22 cellular contexts compared by ENCODE assay signal in the genomic region with DNA sequence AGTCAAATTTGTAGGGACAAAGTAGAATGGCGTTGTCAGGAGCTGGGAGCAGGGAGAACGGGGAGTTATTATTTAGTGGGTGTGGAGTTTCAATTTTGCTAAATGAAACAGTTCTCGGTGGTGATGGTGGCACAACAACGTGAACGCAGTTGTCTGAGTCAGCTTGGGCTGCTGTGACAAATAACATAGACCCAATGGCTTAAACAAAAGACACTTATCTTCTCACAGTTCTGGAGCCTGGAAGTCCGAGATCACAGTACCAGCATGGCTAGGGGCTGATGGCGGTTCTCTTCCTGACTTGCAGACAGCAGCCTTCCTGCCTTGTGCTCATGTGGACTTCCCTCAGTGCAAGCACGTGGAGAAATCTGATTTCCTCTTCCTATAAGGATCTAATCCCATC.
DNase-seq lines count a peak whose midpoint lies in the region; ATAC-seq, FAIRE-seq and TF ChIP-seq lines count a peak whose summit lies in the region.
"Had no signal": no experiment of that assay in that cellular context is flagged by ENCODE, and none has a peak within 500 bp of the region (broad histone marks: within the 10 kb centered on the region; RNA-seq: fewer than 3 reads in every experiment).

No MANE protein-coding gene starts in this region.

- no TSS peak for BruUV-seq in IMR-90 (replicated peaks; lab: Mats Ljungman, UMichigan)

- no peak overlapping the region for H2AFZ ChIP-seq in IMR-90 (replicated peaks; ENCODE audit: low read length, poor library complexity)
- H2AFZ ChIP-seq in MM.1S (ENCODE audit: low read length): no peak overlapping the region

- no peak overlapping the region for H3K4ac ChIP-seq in IMR-90 (ENCODE audit: low read depth, low read length)

- DNase-seq in activated effector memory CD4-positive, alpha-beta T cell treated with anti-CD3 and anti-CD28 coated beads, Interleukin-2, amount 50 U/mL, for 16 hours: peak; percentile 62
- no peak for DNase-seq in activated effector memory CD4-positive, alpha-beta T cell treated with Interleukin-2 at 50 U/mL for 16 hours
- DNase-seq in IMR-90: no peak
- DNase-seq in activated T-helper 1 cell treated with anti-CD3 and anti-CD28 coated beads, Interleukin-12 subunit alpha, Interleukin-12 subunit beta, Interleukin-2, Interleukin-4 antibody, amounts not matched to agents 30 ng/mL and 10 ng/mL and 1 ng/mL, durations not matched to agents 14 hours and 24 hours and 36 hours (ENCODE audit: low spot score): no peak
- peak; percentile 43 to 44 for DNase-seq in stimulated activated CD4-positive, alpha-beta T cell treated with anti-CD3 and anti-CD28 coated beads, Interleukin-2, amount 100 ng/mL, for 24 hours
- DNase-seq in MM.1S: no peak
- no peak for DNase-seq in kidney
- no peak for DNase-seq in superior temporal gyrus (ENCODE audit: extremely low spot score)
- DNase-seq: CD4-positive, alpha-beta memory T cell; DMS153; foreskin keratinocyte; GDM1; Kasumi-1; mesenchymal stem cell; naive thymus-derived CD8-positive, alpha-beta T cell; NCI-H1092 treated with DMSO at 0.1 percent for 48 hours; NCI-H2081 treated with DMSO at 0.1 percent for 48 hours; SW 1271 had no signal

- intact Hi-C loops in IMR-90 (cut with micrococcal nuclease) (no loop called here), kidney (cut with DNase I) (no loop called here)
- intact Hi-C loops in activated T-helper 1 cell treated with anti-CD3 and anti-CD28 coated beads, Interleukin-12 subunit alpha, Interleukin-12 subunit beta, Interleukin-2, Interleukin-4 antibody, amounts not matched to agents 30 ng/mL and 10 ng/mL and 1 ng/mL, durations not matched to agents 14 hours and 24 hours and 36 hours (cut with micrococcal nuclease): loop anchor here (1.0 to 2.0 kb wide), 2 partner anchors 45 to 63 kb away; no protein-coding TSS in a partner anchor

- in situ Hi-C loops in IMR-90 (cut with MboI; ENCODE audit: low sequenced_read_pairs): no loop called here

- no peak overlapping the region for H3K9ac ChIP-seq in IMR-90 (ENCODE audit: low read depth, low read length)
- H3K9ac ChIP-seq in MM.1S (ENCODE audit: low read length): no peak overlapping the region
- no peak overlapping the region for H3K9ac ChIP-seq in kidney (ENCODE audit: low read length in 2 of 2)

- no peak overlapping the region for H2BK5ac ChIP-seq in IMR-90 (ENCODE audit: low read depth, low read length, poor library complexity, severe bottlenecking)

- no peak overlapping the region for H2AK5ac ChIP-seq in IMR-90 (ENCODE audit: low read depth, low read length)

- H3K9me1 ChIP-seq in IMR-90 (ENCODE audit: insufficient read depth, low read length): peaks cover 8% of the 10 kb centered on the region; the same call in 1 of the 2 replicates

- no peaks in the 10 kb centered on the region for H3K27me3 ChIP-seq in IMR-90 (ENCODE audit: control insufficient read depth, insufficient read depth, low read length)
- H3K27me3 ChIP-seq in MM.1S (replicated peaks; ENCODE audit: insufficient read depth, low read length): no peaks in the 10 kb centered on the region
- H3K27me3 ChIP-seq: foreskin keratinocyte, tibial nerve had no signal

- no peak overlapping the region for H4K8ac ChIP-seq in IMR-90 (ENCODE audit: low read depth in 2 of 2, low read length in 2 of 2)

- no peaks in the 10 kb centered on the region for H3K79me2 ChIP-seq in MM.1S (ENCODE audit: low read length)

- H2BK20ac ChIP-seq in IMR-90 (ENCODE audit: low read depth, low read length): no peak overlapping the region

- H3F3A ChIP-seq in MM.1S (ENCODE audit: insufficient read depth, low read length): no peaks in the 10 kb centered on the region

- no peak for TF ChIP-seq RAD21 in IMR-90 (IDR thresholded peaks at IDR 0.05; ENCODE audit: low read length)

- H3K9me3 Mint-ChIP-seq in activated T-helper 1 cell treated with anti-CD3 and anti-CD28 coated beads, Interleukin-12 subunit alpha, Interleukin-12 subunit beta, Interleukin-2, Interleukin-4 antibody, amounts not matched to agents 30 ng/mL and 10 ng/mL and 1 ng/mL, durations not matched to agents 14 hours and 24 hours and 36 hours: peaks cover 30% of the 10 kb centered on the region

- H3K4me3 ChIP-seq in IMR-90 (ENCODE audit: insufficient read depth, low read depth, low read length) (no peak overlapping the region), MM.1S (ENCODE audit: low read length) (no peak overlapping the region), kidney (ENCODE audit: low read length in 2 of 2) (no peak overlapping the region)
- H3K4me3 ChIP-seq: HAP-1, tibial nerve had no signal

- FAIRE-seq in kidney (lab: Jason Lieb, UNC): no peak
- FAIRE-seq: GM12892, HTR-8/SVneo had no signal

- H4K5ac ChIP-seq in IMR-90 (ENCODE audit: low read depth, low read length): no peak overlapping the region

- peaks cover 35% of the 10 kb centered on the region for H3K36me3 Mint-ChIP-seq in activated T-helper 1 cell treated with anti-CD3 and anti-CD28 coated beads, Interleukin-12 subunit alpha, Interleukin-12 subunit beta, Interleukin-2, Interleukin-4 antibody, amounts not matched to agents 30 ng/mL and 10 ng/mL and 1 ng/mL, durations not matched to agents 14 hours and 24 hours and 36 hours (ENCODE audit: low read depth)

- no peaks in the 10 kb centered on the region for H3K9me2 ChIP-seq in MM.1S (replicated peaks; ENCODE audit: insufficient read depth, low read length)

- H3K36me3 ChIP-seq in IMR-90 (ENCODE audit: control insufficient read depth, insufficient read depth, low read length): no peaks in the 10 kb centered on the region
- H3K36me3 ChIP-seq in MM.1S (replicated peaks; ENCODE audit: insufficient read depth, low read length): no peaks in the 10 kb centered on the region
- H3K36me3 ChIP-seq in kidney (ENCODE audit: control insufficient read depth in 1 of 2, insufficient read depth in 2 of 2, low read length in 2 of 2): no peaks in the 10 kb centered on the region
- H3K36me3 ChIP-seq: HAP-1 had no signal

- no peak for TF ChIP-seq CTCF in IMR-90 (conservative IDR thresholded peaks at IDR 0.05; ENCODE audit: low read depth, low read length)
- no peak for TF ChIP-seq CTCF in MM.1S (IDR thresholded peaks at IDR 0.05; ENCODE audit: low read length)
- TF ChIP-seq CTCF in kidney (IDR thresholded peaks at IDR 0.05; ENCODE audit: borderline replicate concordance, extremely low read depth, insufficient read depth): no peak

- H3K23ac ChIP-seq in IMR-90 (ENCODE audit: low read depth, low read length): no peak overlapping the region

- no peak overlapping the region for H3K18ac ChIP-seq in IMR-90 (ENCODE audit: low read depth, low read length)

- dilution Hi-C loops in IMR-90 (cut with HindIII; ENCODE audit: low sequenced_read_pairs, unreplicated experiment): no loop called here

- TF ChIP-seq POLR2A in IMR-90 (IDR thresholded peaks at IDR 0.05; ENCODE audit: low read depth, low read length): no peak

- no peak overlapping the region for H2AK9ac ChIP-seq in IMR-90 (replicated peaks; ENCODE audit: low read depth, low read length, poor library complexity)

- WGBS in IMR-90 (ENCODE audit: extremely low coverage in 2 of 2, insufficient read length in 1 of 2), 2 experiments: 100% methylated on average over 1 of the region's 8 CpGs; no CpG with 5 or more reads in 1 of the 2 experiments

- H2BK15ac ChIP-seq in IMR-90 (ENCODE audit: low read depth, low read length): 0 out of 3 replicates have a peak overlapping the region, but pooled peaks have one; percentile 21

- no peaks in the 10 kb centered on the region; a peak in 1 of 4 replicates for H3K79me1 ChIP-seq in IMR-90 (ENCODE audit: low read depth in 1 of 2, low read length in 2 of 2)

- H3K56ac ChIP-seq in IMR-90 (ENCODE audit: extremely low read depth, insufficient read depth, low read length): no peak overlapping the region

- H3K27me3 Mint-ChIP-seq in activated T-helper 1 cell treated with anti-CD3 and anti-CD28 coated beads, Interleukin-12 subunit alpha, Interleukin-12 subunit beta, Interleukin-2, Interleukin-4 antibody, amounts not matched to agents 30 ng/mL and 10 ng/mL and 1 ng/mL, durations not matched to agents 14 hours and 24 hours and 36 hours (ENCODE audit: insufficient read depth): no peaks in the 10 kb centered on the region
- H3K27me3 Mint-ChIP-seq: CD4-positive, alpha-beta memory T cell; naive thymus-derived CD8-positive, alpha-beta T cell had no signal

- H2BK120ac ChIP-seq in IMR-90 (ENCODE audit: low read depth, low read length): no peak overlapping the region

- peaks cover 47% of the 10 kb centered on the region for H3K4me1 Mint-ChIP-seq in activated T-helper 1 cell treated with anti-CD3 and anti-CD28 coated beads, Interleukin-12 subunit alpha, Interleukin-12 subunit beta, Interleukin-2, Interleukin-4 antibody, amounts not matched to agents 30 ng/mL and 10 ng/mL and 1 ng/mL, durations not matched to agents 14 hours and 24 hours and 36 hours (ENCODE audit: low read depth)

- CTCF ChIA-PET in IMR-90 (lab: Yijun Ruan, JAX): interaction anchor here (0.5 kb wide), 1 partner anchor 99 kb away, joined by 3 read pairs; no protein-coding TSS in a partner anchor

- POLR2A ChIA-PET in IMR-90 (lab: Charles Lee; ENCODE audit: unreplicated experiment): no interaction called here

- H3K14ac ChIP-seq in IMR-90 (replicated peaks; ENCODE audit: low read depth, low read length): no peak overlapping the region

- peak overlapping the region; percentile 2 for H3K4me3 Mint-ChIP-seq in activated T-helper 1 cell treated with anti-CD3 and anti-CD28 coated beads, Interleukin-12 subunit alpha, Interleukin-12 subunit beta, Interleukin-2, Interleukin-4 antibody, amounts not matched to agents 30 ng/mL and 10 ng/mL and 1 ng/mL, durations not matched to agents 14 hours and 24 hours and 36 hours
- H3K4me3 Mint-ChIP-seq: CD4-positive, alpha-beta memory T cell; naive thymus-derived CD8-positive, alpha-beta T cell had no signal

- H3K4me2 ChIP-seq in IMR-90 (ENCODE audit: low read depth, low read length): no peak overlapping the region
- H3K4me2 ChIP-seq in MM.1S (ENCODE audit: low read depth, low read length): no peak overlapping the region

- H3K27ac ChIP-seq in IMR-90 (ENCODE audit: insufficient read depth, low read length): no peak overlapping the region
- no peak overlapping the region for H3K27ac ChIP-seq in MM.1S (ENCODE audit: low read length)
- no peak overlapping the region for H3K27ac ChIP-seq in kidney (ENCODE audit: low read depth in 2 of 2, low read length in 2 of 2)
- H3K27ac ChIP-seq: foreskin keratinocyte, tibial nerve had no signal

- no peaks in the 10 kb centered on the region for H4K20me1 ChIP-seq in IMR-90 (ENCODE audit: insufficient read depth, low read length)
- no peaks in the 10 kb centered on the region for H4K20me1 ChIP-seq in MM.1S (ENCODE audit: insufficient read depth, low read length)

- ATAC-seq in IMR-90 (ENCODE audit: low read depth): no peak
- ATAC-seq: foreskin keratinocyte; naive thymus-derived CD8-positive, alpha-beta T cell had no signal

- peak overlapping the region; percentile 94 for H3K27ac Mint-ChIP-seq in activated T-helper 1 cell treated with anti-CD3 and anti-CD28 coated beads, Interleukin-12 subunit alpha, Interleukin-12 subunit beta, Interleukin-2, Interleukin-4 antibody, amounts not matched to agents 30 ng/mL and 10 ng/mL and 1 ng/mL, durations not matched to agents 14 hours and 24 hours and 36 hours

- H3K9me3 ChIP-seq in IMR-90 (ENCODE audit: control insufficient read depth, insufficient read depth, low read length): peaks cover 11% of the 10 kb centered on the region
- no peaks in the 10 kb centered on the region for H3K9me3 ChIP-seq in MM.1S (replicated peaks; ENCODE audit: insufficient read depth, low read length)
- H3K9me3 ChIP-seq in kidney (ENCODE audit: control insufficient read depth in 1 of 2, low read length in 2 of 2): peaks cover 0 to 13% of the 10 kb centered on the region in 2 donors

- H4K91ac ChIP-seq in IMR-90 (ENCODE audit: insufficient read depth, low read depth, low read length): no peak overlapping the region

- H3K4me1 ChIP-seq in IMR-90 (ENCODE audit: control insufficient read depth, insufficient read depth, low read length) (peaks cover 5% of the 10 kb centered on the region), MM.1S (ENCODE audit: low read length) (no peaks in the 10 kb centered on the region), kidney (ENCODE audit: control insufficient read depth in 1 of 2, insufficient read depth in 1 of 2, low read depth in 1 of 2, low read length in 2 of 2) (no peaks in the 10 kb centered on the region)
- H3K4me1 ChIP-seq: foreskin keratinocyte, HAP-1, tibial nerve had no signal

Comparison
In these comparisons a context has a peak if more than half of its experiments do, and no peak if none do; other contexts are left out.
1. DNase-seq: peak in activated effector memory CD4-positive, alpha-beta T cell treated with anti-CD3 and anti-CD28 coated beads, Interleukin-2, amount 50 U/mL, for 16 hours (single experiment) and stimulated activated CD4-positive, alpha-beta T cell treated with anti-CD3 and anti-CD28 coated beads, Interleukin-2, amount 100 ng/mL, for 24 hours (2 of 2); none in activated effector memory CD4-positive, alpha-beta T cell treated with Interleukin-2 at 50 U/mL for 16 hours (single experiment), IMR-90 (single experiment), activated T-helper 1 cell treated with anti-CD3 and anti-CD28 coated beads, Interleukin-12 subunit alpha, Interleukin-12 subunit beta, Interleukin-2, Interleukin-4 antibody, amounts not matched to agents 30 ng/mL and 10 ng/mL and 1 ng/mL, durations not matched to agents 14 hours and 24 hours and 36 hours (single experiment), MM.1S (single experiment), kidney (single experiment) and superior temporal gyrus (single experiment).